ENCODE assay signal across 1 cellular context in the genomic region with DNA sequence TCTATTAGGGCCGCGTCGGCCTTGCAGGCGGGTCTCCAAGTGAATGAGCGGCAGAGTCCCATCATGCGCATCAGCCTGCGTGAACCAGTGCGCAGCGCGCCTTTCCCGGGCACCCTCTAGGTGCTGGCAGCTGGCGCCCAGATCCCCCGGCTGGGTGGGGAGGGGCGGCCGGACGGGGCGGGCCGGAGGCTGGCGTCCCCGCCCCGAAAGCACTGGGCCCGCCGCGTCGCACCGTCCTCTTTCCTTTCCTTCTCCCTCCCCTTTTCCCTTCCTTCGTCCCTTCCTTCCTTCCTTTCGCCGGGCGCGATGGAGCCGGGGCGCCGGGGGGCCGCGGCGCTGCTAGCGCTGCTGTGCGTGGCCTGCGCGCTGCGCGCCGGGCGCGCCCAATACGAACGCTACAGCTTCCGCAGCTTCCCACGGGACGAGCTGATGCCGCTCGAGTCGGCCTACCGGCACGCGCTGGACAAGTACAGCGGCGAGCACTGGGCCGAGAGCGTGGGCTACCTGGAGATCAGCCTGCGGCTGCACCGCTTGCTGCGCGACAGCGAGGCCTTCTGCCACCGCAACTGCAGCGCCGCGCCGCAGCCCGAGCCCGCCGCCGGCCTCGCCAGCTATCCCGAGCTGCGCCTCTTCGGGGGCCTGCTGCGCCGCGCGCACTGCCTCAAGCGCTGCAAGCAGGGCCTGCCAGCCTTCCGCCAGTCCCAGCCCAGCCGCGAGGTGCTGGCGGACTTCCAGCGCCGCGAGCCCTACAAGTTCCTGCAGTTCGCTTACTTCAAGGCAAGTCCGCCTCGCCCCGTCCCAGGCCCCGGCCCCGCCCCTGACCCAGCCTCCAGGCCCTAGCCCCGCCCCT.
TF ChIP-seq lines count a peak whose summit lies in the region.

A gene (plus strand): TSS at position 243 of the 850 bp plus-strand sequence. CDS start 64 bp downstream, at position 307.

TF ChIP-seq in K562, 482 proteins besides CTCF, POLR2A, EP300 and RAD21 (continued from another document and continues in another):
- TF ChIP-seq, protein P1, sequence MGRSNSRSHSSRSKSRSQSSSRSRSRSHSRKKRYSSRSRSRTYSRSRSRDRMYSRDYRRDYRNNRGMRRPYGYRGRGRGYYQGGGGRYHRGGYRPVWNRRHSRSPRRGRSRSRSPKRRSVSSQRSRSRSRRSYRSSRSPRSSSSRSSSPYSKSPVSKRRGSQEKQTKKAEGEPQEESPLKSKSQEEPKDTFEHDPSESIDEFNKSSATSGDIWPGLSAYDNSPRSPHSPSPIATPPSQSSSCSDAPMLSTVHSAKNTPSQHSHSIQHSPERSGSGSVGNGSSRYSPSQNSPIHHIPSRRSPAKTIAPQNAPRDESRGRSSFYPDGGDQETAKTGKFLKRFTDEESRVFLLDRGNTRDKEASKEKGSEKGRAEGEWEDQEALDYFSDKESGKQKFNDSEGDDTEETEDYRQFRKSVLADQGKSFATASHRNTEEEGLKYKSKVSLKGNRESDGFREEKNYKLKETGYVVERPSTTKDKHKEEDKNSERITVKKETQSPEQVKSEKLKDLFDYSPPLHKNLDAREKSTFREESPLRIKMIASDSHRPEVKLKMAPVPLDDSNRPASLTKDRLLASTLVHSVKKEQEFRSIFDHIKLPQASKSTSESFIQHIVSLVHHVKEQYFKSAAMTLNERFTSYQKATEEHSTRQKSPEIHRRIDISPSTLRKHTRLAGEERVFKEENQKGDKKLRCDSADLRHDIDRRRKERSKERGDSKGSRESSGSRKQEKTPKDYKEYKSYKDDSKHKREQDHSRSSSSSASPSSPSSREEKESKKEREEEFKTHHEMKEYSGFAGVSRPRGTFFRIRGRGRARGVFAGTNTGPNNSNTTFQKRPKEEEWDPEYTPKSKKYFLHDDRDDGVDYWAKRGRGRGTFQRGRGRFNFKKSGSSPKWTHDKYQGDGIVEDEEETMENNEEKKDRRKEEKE (IDR thresholded peaks at IDR 0.05; ENCODE audit: borderline replicate concordance in 1 of 2, control insufficient read depth in 1 of 2, low read depth in 2 of 2, low read length in 1 of 2), result no peak
- TF ChIP-seq, protein P2, sequence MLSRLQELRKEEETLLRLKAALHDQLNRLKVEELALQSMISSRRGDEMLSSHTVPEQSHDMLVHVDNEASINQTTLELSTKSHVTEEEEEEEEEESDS (CRISPR knock-in tag; IDR thresholded peaks at IDR 0.05), result no peak
- TF ChIP-seq SUPT5H (IDR thresholded peaks at IDR 0.05), result peak; percentile 67; the same call in 1 of the 2 replicates
- TF ChIP-seq ARID2 (IDR thresholded peaks at IDR 0.05), result no peak
- TF ChIP-seq RBM25 (IDR thresholded peaks at IDR 0.05; ENCODE audit: low read depth, low read length, severe bottlenecking), result peak; percentile 35
- no peak for TF ChIP-seq XRCC3 (IDR thresholded peaks at IDR 0.05)
- TF ChIP-seq, protein P3, sequence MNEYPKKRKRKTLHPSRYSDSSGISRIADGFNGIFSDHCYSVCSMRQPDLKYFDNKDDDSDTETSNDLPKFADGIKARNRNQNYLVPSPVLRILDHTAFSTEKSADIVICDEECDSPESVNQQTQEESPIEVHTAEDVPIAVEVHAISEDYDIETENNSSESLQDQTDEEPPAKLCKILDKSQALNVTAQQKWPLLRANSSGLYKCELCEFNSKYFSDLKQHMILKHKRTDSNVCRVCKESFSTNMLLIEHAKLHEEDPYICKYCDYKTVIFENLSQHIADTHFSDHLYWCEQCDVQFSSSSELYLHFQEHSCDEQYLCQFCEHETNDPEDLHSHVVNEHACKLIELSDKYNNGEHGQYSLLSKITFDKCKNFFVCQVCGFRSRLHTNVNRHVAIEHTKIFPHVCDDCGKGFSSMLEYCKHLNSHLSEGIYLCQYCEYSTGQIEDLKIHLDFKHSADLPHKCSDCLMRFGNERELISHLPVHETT (CRISPR knock-in tag; conservative IDR thresholded peaks at IDR 0.05 in 1 of 2, IDR thresholded peaks at IDR 0.05 in 1 of 2), result peak in 1 of 2 experiments; percentile 55; a peak in 2 of 4 replicates
- peak; percentile 78 for TF ChIP-seq FOXP1 (CRISPR knock-in tag; IDR thresholded peaks at IDR 0.05)
- no peak for TF ChIP-seq HDGF (IDR thresholded peaks at IDR 0.05)
- no peak for TF ChIP-seq HEY1 (CRISPR knock-in tag; IDR thresholded peaks at IDR 0.05; ENCODE audit: borderline replicate concordance)
- TF ChIP-seq CCNT2 (IDR thresholded peaks at IDR 0.05; ENCODE audit: borderline replicate concordance, extremely low read depth, insufficient read length, low read depth, low read length), result peak; percentile 68
- TF ChIP-seq ZNF41 (CRISPR knock-in tag; conservative IDR thresholded peaks at IDR 0.05), result 0 out of 2 replicates have a peak, but pooled peaks have one; percentile 51
- no peak for TF ChIP-seq SMARCA5 (IDR thresholded peaks at IDR 0.05)
- TF ChIP-seq ZNF347 (CRISPR knock-in tag; IDR thresholded peaks at IDR 0.05; ENCODE audit: low read depth), result no peak
- TF ChIP-seq ZNF644 (tag; IDR thresholded peaks at IDR 0.05; ENCODE audit: low read depth), result no peak
- TF ChIP-seq ZNF134 (CRISPR knock-in tag; conservative IDR thresholded peaks at IDR 0.05), result no peak
- peak; percentile 35 for TF ChIP-seq HMGN3 (IDR thresholded peaks at IDR 0.05; ENCODE audit: borderline replicate concordance, extremely low read depth, insufficient read length, low read depth, low read length)
- TF ChIP-seq, protein P4, sequence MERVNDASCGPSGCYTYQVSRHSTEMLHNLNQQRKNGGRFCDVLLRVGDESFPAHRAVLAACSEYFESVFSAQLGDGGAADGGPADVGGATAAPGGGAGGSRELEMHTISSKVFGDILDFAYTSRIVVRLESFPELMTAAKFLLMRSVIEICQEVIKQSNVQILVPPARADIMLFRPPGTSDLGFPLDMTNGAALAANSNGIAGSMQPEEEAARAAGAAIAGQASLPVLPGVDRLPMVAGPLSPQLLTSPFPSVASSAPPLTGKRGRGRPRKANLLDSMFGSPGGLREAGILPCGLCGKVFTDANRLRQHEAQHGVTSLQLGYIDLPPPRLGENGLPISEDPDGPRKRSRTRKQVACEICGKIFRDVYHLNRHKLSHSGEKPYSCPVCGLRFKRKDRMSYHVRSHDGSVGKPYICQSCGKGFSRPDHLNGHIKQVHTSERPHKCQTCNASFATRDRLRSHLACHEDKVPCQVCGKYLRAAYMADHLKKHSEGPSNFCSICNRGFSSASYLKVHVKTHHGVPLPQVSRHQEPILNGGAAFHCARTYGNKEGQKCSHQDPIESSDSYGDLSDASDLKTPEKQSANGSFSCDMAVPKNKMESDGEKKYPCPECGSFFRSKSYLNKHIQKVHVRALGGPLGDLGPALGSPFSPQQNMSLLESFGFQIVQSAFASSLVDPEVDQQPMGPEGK (CRISPR knock-in tag; IDR thresholded peaks at IDR 0.05; ENCODE audit: borderline replicate concordance), result no peak
- no peak for TF ChIP-seq ZSCAN32 (CRISPR knock-in tag; IDR thresholded peaks at IDR 0.05)
- no peak for TF ChIP-seq HSF4 (CRISPR knock-in tag; IDR thresholded peaks at IDR 0.05; ENCODE audit: borderline replicate concordance)
- TF ChIP-seq, protein P5, sequence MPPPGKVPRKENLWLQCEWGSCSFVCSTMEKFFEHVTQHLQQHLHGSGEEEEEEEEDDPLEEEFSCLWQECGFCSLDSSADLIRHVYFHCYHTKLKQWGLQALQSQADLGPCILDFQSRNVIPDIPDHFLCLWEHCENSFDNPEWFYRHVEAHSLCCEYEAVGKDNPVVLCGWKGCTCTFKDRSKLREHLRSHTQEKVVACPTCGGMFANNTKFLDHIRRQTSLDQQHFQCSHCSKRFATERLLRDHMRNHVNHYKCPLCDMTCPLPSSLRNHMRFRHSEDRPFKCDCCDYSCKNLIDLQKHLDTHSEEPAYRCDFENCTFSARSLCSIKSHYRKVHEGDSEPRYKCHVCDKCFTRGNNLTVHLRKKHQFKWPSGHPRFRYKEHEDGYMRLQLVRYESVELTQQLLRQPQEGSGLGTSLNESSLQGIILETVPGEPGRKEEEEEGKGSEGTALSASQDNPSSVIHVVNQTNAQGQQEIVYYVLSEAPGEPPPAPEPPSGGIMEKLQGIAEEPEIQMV (tag; conservative IDR thresholded peaks at IDR 0.05; ENCODE audit: low read depth), result no peak
- TF ChIP-seq KLF1 (tag; IDR thresholded peaks at IDR 0.05), result peak; percentile 53; the same call in 1 of the 2 replicates
- no peak for TF ChIP-seq TAF1 (IDR thresholded peaks at IDR 0.05; ENCODE audit: control insufficient read depth, extremely low read depth, insufficient read depth, low read length, severe bottlenecking)
- no peak for TF ChIP-seq TAF7 (tag; IDR thresholded peaks at IDR 0.05)
- TF ChIP-seq, protein P6, sequence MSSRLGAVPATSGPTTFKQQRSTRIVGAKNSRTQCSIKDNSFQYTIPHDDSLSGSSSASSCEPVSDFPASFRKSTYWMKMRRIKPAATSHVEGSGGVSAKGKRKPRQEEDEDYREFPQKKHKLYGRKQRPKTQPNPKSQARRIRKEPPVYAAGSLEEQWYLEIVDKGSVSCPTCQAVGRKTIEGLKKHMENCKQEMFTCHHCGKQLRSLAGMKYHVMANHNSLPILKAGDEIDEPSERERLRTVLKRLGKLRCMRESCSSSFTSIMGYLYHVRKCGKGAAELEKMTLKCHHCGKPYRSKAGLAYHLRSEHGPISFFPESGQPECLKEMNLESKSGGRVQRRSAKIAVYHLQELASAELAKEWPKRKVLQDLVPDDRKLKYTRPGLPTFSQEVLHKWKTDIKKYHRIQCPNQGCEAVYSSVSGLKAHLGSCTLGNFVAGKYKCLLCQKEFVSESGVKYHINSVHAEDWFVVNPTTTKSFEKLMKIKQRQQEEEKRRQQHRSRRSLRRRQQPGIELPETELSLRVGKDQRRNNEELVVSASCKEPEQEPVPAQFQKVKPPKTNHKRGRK (tag; IDR thresholded peaks at IDR 0.05), result no peak
- no peak for TF ChIP-seq XRCC5 (IDR thresholded peaks at IDR 0.05; ENCODE audit: low read depth, low read length)
- TF ChIP-seq ZNF140 (CRISPR knock-in tag; IDR thresholded peaks at IDR 0.05), result no peak
- TF ChIP-seq, protein P7, sequence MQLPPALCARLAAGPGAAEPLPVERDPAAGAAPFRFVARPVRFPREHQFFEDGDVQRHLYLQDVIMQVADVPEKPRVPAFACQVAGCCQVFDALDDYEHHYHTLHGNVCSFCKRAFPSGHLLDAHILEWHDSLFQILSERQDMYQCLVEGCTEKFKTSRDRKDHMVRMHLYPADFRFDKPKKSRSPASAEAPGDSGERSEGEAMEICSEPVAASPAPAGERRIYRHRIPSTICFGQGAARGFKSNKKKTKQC (CRISPR knock-in tag; IDR thresholded peaks at IDR 0.05), result peak; percentile 81; the same call in 1 of the 2 replicates
- peak; percentile 97 for TF ChIP-seq L3MBTL2 (IDR thresholded peaks at IDR 0.05)
- TF ChIP-seq, protein P8, sequence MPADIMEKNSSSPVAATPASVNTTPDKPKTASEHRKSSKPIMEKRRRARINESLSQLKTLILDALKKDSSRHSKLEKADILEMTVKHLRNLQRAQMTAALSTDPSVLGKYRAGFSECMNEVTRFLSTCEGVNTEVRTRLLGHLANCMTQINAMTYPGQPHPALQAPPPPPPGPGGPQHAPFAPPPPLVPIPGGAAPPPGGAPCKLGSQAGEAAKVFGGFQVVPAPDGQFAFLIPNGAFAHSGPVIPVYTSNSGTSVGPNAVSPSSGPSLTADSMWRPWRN (IDR thresholded peaks at IDR 0.05; ENCODE audit: low read depth), result no peak
- TF ChIP-seq, protein P9, sequence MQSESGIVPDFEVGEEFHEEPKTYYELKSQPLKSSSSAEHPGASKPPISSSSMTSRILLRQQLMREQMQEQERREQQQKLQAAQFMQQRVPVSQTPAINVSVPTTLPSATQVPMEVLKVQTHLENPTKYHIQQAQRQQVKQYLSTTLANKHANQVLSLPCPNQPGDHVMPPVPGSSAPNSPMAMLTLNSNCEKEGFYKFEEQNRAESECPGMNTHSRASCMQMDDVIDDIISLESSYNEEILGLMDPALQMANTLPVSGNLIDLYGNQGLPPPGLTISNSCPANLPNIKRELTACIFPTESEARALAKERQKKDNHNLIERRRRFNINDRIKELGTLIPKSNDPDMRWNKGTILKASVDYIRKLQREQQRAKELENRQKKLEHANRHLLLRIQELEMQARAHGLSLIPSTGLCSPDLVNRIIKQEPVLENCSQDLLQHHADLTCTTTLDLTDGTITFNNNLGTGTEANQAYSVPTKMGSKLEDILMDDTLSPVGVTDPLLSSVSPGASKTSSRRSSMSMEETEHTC (IDR thresholded peaks at IDR 0.05), result no peak
- TF ChIP-seq ARNT (IDR thresholded peaks at IDR 0.05), result no peak
- peak; percentile 73 for TF ChIP-seq NCOA6 (IDR thresholded peaks at IDR 0.05)
- peak; percentile 69; the same call in 1 of the 2 replicates for TF ChIP-seq ZNF232 (CRISPR knock-in tag; IDR thresholded peaks at IDR 0.05)
- TF ChIP-seq, protein P10, sequence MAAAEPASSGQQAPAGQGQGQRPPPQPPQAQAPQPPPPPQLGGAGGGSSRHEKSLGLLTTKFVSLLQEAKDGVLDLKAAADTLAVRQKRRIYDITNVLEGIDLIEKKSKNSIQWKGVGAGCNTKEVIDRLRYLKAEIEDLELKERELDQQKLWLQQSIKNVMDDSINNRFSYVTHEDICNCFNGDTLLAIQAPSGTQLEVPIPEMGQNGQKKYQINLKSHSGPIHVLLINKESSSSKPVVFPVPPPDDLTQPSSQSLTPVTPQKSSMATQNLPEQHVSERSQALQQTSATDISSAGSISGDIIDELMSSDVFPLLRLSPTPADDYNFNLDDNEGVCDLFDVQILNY (CRISPR knock-in tag; IDR thresholded peaks at IDR 0.05), result no peak
- no peak for TF ChIP-seq ELF4 (CRISPR knock-in tag; IDR thresholded peaks at IDR 0.05)
- TF ChIP-seq CBFB (CRISPR knock-in tag; IDR thresholded peaks at IDR 0.05), result no peak
- no peak for TF ChIP-seq RCOR1 (IDR thresholded peaks at IDR 0.05; ENCODE audit: borderline replicate concordance in 1 of 2, low read depth in 2 of 2, low read length in 2 of 2)
- TF ChIP-seq RBBP5 (IDR thresholded peaks at IDR 0.05; ENCODE audit: borderline replicate concordance, insufficient read depth, low read length, poor library complexity, severe bottlenecking), result peak; percentile 92
- TF ChIP-seq PYGO2 (tag; IDR thresholded peaks at IDR 0.05), result no peak
- no peak for TF ChIP-seq ZNF668 (CRISPR knock-in tag; IDR thresholded peaks at IDR 0.05)
- TF ChIP-seq ZBTB7A (IDR thresholded peaks at IDR 0.05; ENCODE audit: borderline replicate concordance, control insufficient read depth, low read depth, low read length), result peak; percentile 68; the same call in 1 of the 2 replicates
- TF ChIP-seq HNRNPL (IDR thresholded peaks at IDR 0.05; ENCODE audit: low read depth, low read length), result peak; percentile 61; the same call in 1 of the 2 replicates
